In the genomic region with DNA sequence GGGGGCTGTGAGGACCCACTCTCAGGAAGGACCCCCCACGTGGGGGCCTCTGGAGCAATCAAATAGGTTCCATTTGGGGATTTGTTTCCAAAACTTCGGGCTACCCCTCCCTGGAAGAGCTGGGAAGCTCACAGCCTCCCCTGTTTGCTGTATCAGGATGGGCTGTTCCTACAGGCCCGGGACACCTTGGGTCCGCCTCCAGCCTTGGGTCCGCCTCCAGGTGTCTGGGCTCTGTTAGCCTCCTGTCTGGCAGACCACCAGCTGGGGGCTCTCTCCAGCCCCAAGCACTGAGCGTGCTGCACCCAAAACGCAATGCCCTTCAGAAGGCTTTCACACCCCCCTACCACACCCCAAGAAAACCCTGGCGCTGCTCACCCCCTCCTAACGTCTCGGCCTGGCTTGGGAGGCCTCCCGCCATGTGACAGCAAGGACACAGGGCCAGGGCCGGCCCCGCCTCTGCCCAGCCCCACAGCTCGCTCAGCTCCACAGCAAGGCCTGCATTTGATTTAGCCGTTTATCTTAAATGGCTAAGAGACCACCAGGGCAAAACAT, we compare ENCODE assay signal across 1 cellular context.
TF ChIP-seq lines count a peak whose summit lies in the region.

No MANE protein-coding gene starts in this region.

TF ChIP-seq in GM12878, 131 proteins besides CTCF, POLR2A, EP300 and RAD21 (continued from another document):
- no peak for TF ChIP-seq ZSCAN29 (IDR thresholded peaks at IDR 0.05)
- TF ChIP-seq JUND (IDR thresholded peaks at IDR 0.05; ENCODE audit: low read depth, low read length), result no peak
- no peak for TF ChIP-seq SP1 (IDR thresholded peaks at IDR 0.05; ENCODE audit: low read depth, low read length)
- TF ChIP-seq RBBP5 (conservative IDR thresholded peaks at IDR 0.05), result no peak
- TF ChIP-seq, protein P1, sequence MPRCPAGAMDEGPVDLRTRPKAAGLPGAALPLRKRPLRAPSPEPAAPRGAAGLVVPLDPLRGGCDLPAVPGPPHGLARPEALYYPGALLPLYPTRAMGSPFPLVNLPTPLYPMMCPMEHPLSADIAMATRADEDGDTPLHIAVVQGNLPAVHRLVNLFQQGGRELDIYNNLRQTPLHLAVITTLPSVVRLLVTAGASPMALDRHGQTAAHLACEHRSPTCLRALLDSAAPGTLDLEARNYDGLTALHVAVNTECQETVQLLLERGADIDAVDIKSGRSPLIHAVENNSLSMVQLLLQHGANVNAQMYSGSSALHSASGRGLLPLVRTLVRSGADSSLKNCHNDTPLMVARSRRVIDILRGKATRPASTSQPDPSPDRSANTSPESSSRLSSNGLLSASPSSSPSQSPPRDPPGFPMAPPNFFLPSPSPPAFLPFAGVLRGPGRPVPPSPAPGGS (IDR thresholded peaks at IDR 0.05; ENCODE audit: borderline replicate concordance, insufficient read depth, low read depth, low read length, poor library complexity, severe bottlenecking), result no peak
- TF ChIP-seq HCFC1 (IDR thresholded peaks at IDR 0.05; ENCODE audit: low read length), result no peak
- TF ChIP-seq ZBTB4 (CRISPR knock-in tag; IDR thresholded peaks at IDR 0.05), result no peak
- TF ChIP-seq CREM (IDR thresholded peaks at IDR 0.05; ENCODE audit: low read depth), result no peak
- TF ChIP-seq SUZ12 (IDR thresholded peaks at IDR 0.05; ENCODE audit: unreplicated experiment), result no peak
- no peak for TF ChIP-seq IKZF1 (conservative IDR thresholded peaks at IDR 0.05)
TF ChIP-seq in GM12878: peak in this region for 0.
